In the genomic region with DNA sequence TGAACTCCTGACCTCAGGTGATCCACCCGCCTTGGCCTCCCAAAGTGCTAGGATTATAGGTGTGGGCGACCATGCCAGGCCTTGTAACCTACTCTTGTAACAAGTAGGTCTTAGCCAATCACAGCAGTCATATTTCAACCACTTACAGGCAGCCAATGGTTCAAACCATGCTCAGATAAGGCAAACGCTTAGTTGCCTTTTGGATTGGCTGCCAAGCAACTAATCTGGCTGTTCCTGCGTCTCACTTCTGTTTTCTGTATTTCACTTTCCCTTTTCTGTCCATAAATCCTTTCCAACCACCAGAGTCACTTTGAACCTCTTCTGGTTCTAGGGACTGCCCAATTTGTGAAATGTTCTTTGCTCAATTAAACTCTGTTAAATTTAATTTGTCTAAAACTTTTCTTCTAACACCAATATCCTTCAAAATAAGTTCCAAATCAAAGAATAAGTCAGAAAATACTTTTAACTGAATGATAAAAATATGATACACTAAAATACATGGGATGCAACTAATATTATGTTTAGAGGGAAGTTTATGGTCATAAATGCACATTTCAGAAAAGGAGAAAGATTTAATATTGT, we compare ENCODE assay signal across 1 cellular context.
TF ChIP-seq lines count a peak whose summit lies in the region.

No MANE protein-coding gene starts in this region.

TF ChIP-seq in GM12878, 131 proteins besides CTCF, POLR2A, EP300 and RAD21:
- TF ChIP-seq ZBTB33 (IDR thresholded peaks at IDR 0.05) (no peak), SPI1 (IDR thresholded peaks at IDR 0.05; ENCODE audit: borderline replicate concordance, insufficient read depth, low read depth, low read length) (peak; percentile 46; the same call in 1 of the 2 replicates)
